ENCODE assay signal across 18 cellular contexts in the genomic region with DNA sequence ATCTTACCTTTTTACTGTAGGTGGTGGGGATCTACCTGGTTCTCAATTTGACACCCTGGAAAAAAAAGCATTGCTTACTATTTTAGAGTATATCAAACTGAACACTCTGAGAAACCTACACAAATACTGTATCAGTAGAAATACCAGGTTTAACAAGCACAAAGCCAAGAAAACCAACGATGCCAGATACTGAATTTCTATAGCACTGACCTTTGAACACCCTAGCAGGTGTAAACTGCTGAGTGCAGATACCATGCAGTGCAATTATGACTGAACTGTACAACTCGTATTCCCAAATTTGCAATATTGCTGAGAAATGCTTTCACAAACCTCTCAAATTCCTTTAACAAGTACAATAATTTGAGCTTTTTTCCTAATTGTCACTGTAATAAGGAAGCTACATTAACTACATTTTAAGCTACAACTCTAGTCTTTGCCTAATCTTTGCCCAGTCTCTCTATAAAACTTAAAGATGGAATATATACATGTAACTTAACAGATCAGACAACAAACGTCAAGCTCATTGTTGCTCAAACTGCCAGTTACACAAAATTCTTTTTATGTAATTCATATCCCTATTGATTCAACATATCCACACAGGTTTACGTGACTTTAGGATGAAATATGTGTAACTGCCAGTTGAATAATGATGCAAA. TPM values are rescaled to one million over a fixed set of nuclear protein-coding genes. Genes with fewer than 3 reads are reported as not detected.
DNase-seq lines count a peak whose midpoint lies in the region; FAIRE-seq and TF ChIP-seq lines count a peak whose summit lies in the region.
"Had no signal": no experiment of that assay in that cellular context is flagged by ENCODE, and none has a peak within 500 bp of the region (broad histone marks: within the 10 kb centered on the region; RNA-seq: fewer than 3 reads in every experiment).

No MANE protein-coding gene starts in this region.

- no peak overlapping the region for H3K23ac ChIP-seq in H1 (ENCODE audit: insufficient read length)

- H3K14ac ChIP-seq in H1 (ENCODE audit: insufficient read length): no peak overlapping the region

- peaks cover 11 to 17% of the 10 kb centered on the region in 2 experiments for H4K20me1 ChIP-seq in H1 (replicated peaks in 1 of 2; ENCODE audit: control insufficient read depth in 1 of 2, insufficient read depth in 2 of 2, low read length in 2 of 2)

- H3K9me3 ChIP-seq in H1 (ENCODE audit: insufficient read depth in 2 of 2, low read depth in 1 of 2, low read length in 1 of 2) (no peaks in the 10 kb centered on the region), transverse colon (no peaks in the 10 kb centered on the region)
- H3K9me3 ChIP-seq in effector memory CD4-positive, alpha-beta T cell (ENCODE audit: control insufficient read depth, low read length): no peaks in the 10 kb centered on the region
- H3K9me3 ChIP-seq: esophagus muscularis mucosa, tibial artery had no signal

- no peak overlapping the region for H2BK120ac ChIP-seq in H1 (replicated peaks; ENCODE audit: low read depth, low read length)

- no peak overlapping the region for H2AFZ ChIP-seq in H1 (ENCODE audit: low read length)

- no peak overlapping the region for H2BK5ac ChIP-seq in H1 (ENCODE audit: low read depth, low read length)

- no peak overlapping the region for H3K4me2 ChIP-seq in H1 (ENCODE audit: insufficient read depth in 1 of 2, low read depth in 2 of 2, low read length in 2 of 2)

- POLR2A ChIA-PET in H1 (lab: Charles Lee; ENCODE audit: partially characterized antibody): interaction anchor here (0.6 to 21.2 kb wide), 10 partner anchors 4 to 536 kb away, joined by 3 to 495 read pairs (median 6); a partner anchor contains a TSS

- H3K9ac ChIP-seq in H1 (replicated peaks in 1 of 4; ENCODE audit: extremely low read depth in 1 of 4, low read depth in 3 of 4, low read length in 3 of 4): no peak overlapping the region

- H4K8ac ChIP-seq in H1 (ENCODE audit: extremely low read depth, insufficient read depth, low read length): no peak overlapping the region

- H3K79me2 ChIP-seq in H1 (ENCODE audit: control insufficient read depth in 1 of 2, insufficient read depth in 2 of 2, low read length in 2 of 2): peaks cover 0 to 28% of the 10 kb centered on the region in 2 experiments; a peak in 2 of 4 replicates

- no peak overlapping the region for H2AK5ac ChIP-seq in H1 (ENCODE audit: low read depth, low read length)

- peaks cover 57% of the 10 kb centered on the region for H3K4me1 Mint-ChIP-seq in activated T-cell treated with anti-CD3 and anti-CD28 coated beads, Interleukin-2, amount 50 U/mL, for 24 hours (ENCODE audit: low read depth)

- H2BK15ac ChIP-seq in H1 (ENCODE audit: low read length): no peak overlapping the region

- H3K27me3 ChIP-seq in H1 (replicated peaks in 1 of 4; ENCODE audit: control insufficient read depth in 3 of 4, extremely low read depth in 1 of 4, insufficient read depth in 3 of 4, low read length in 3 of 4): no peaks in the 10 kb centered on the region
- H3K27me3 ChIP-seq in transverse colon: no peaks in the 10 kb centered on the region
- no peaks in the 10 kb centered on the region for H3K27me3 ChIP-seq in effector memory CD4-positive, alpha-beta T cell (replicated peaks; ENCODE audit: control insufficient read depth, insufficient read depth, low read length, poor library complexity, severe bottlenecking)
- H3K27me3 ChIP-seq: esophagus muscularis mucosa, tibial artery had no signal

- TF ChIP-seq POLR2A in H1 (IDR thresholded peaks at IDR 0.05; ENCODE audit: control extremely low read depth in 1 of 2, low read depth in 2 of 2, low read length in 2 of 2): peak; percentile 25 to 54
- TF ChIP-seq POLR2A in transverse colon (IDR thresholded peaks at IDR 0.05): no peak

- H3K18ac ChIP-seq in H1 (ENCODE audit: extremely low read depth, low read length): no peak overlapping the region

- no peaks in the 10 kb centered on the region for H3K79me1 ChIP-seq in H1 (ENCODE audit: low read depth, low read length)

- intact Hi-C loops in transverse colon (cut with DNase I; ENCODE audit: low total_unique reads): no loop called here

- H3K27ac Mint-ChIP-seq in activated T-cell treated with anti-CD3 and anti-CD28 coated beads, Interleukin-2, amount 50 U/mL, for 24 hours: peak overlapping the region; percentile 80

- no peak overlapping the region for H3K56ac ChIP-seq in H1 (replicated peaks; ENCODE audit: insufficient read length, low read depth, low read length)

- no peak overlapping the region for H2BK20ac ChIP-seq in H1 (ENCODE audit: low read length)

- no peak overlapping the region for H3K4me3 ChIP-seq in H1 (ENCODE audit: extremely low read depth in 1 of 4, insufficient read depth in 2 of 4, low read depth in 3 of 4, low read length in 4 of 4)
- no peak overlapping the region for H3K4me3 ChIP-seq in transverse colon
- H3K4me3 ChIP-seq in effector memory CD4-positive, alpha-beta T cell (ENCODE audit: insufficient read depth, low read depth, low read length, poor library complexity, severe bottlenecking): no peak overlapping the region
- H3K4me3 ChIP-seq: coronary artery, esophagus muscularis mucosa, tibial artery had no signal

- H3K4me3 Mint-ChIP-seq in activated T-cell treated with anti-CD3 and anti-CD28 coated beads, Interleukin-2, amount 50 U/mL, for 24 hours: peak overlapping the region; percentile 27

- no peaks in the 10 kb centered on the region for H3K9me3 Mint-ChIP-seq in activated T-cell treated with anti-CD3 and anti-CD28 coated beads, Interleukin-2, amount 50 U/mL, for 24 hours

- TF ChIP-seq RAD21 in H1 (IDR thresholded peaks at IDR 0.05 in 1 of 2, conservative IDR thresholded peaks at IDR 0.05 in 1 of 2; ENCODE audit: low read depth in 2 of 2, low read length in 2 of 2): no peak

- 91% methylated on average over 4 of the region's 4 CpGs; no CpG with 5 or more reads in 1 of the 2 experiments for WGBS in H1 (ENCODE audit: extremely low coverage in 1 of 2, insufficient coverage in 1 of 2, insufficient read length in 1 of 2, insufficient replicate concordance in 2 of 2, low coverage in 1 of 2, low lambda C conversion rate in 2 of 2, missing lambda C conversion rate in 1 of 2), 2 experiments
- WGBS in transverse colon (ENCODE audit: low coverage in 1 of 2), 2 donors: 47 to 50% methylated on average over 1 to 4 of the region's 4 CpGs

- no peak for TF ChIP-seq EP300 in H1 (IDR thresholded peaks at IDR 0.05; ENCODE audit: borderline replicate concordance in 1 of 2, low read depth in 2 of 2, low read length in 2 of 2)
- TF ChIP-seq EP300 in transverse colon (IDR thresholded peaks at IDR 0.05; ENCODE audit: low read depth): no peak

- CTCF ChIA-PET in H1 (lab: Charles Lee; ENCODE audit: partially characterized antibody): interaction anchor here (1.5 kb wide), 1 partner anchor 8 kb away, joined by 3 read pairs; a partner anchor contains a TSS

- H3K4me1 ChIP-seq in H1 (replicated peaks in 1 of 4; ENCODE audit: control insufficient read depth in 3 of 4, insufficient read depth in 4 of 4, low read length in 3 of 4) (no peaks in the 10 kb centered on the region), transverse colon (peaks cover 0 to 41% (median 12%) of the 10 kb centered on the region in 4 donors)
- peaks cover 9% of the 10 kb centered on the region for H3K4me1 ChIP-seq in effector memory CD4-positive, alpha-beta T cell (ENCODE audit: control insufficient read depth, insufficient read depth, low read length, poor library complexity, severe bottlenecking)

- H3K4ac ChIP-seq in H1 (replicated peaks; ENCODE audit: insufficient read length, low read depth, low read length): no peak overlapping the region

- peaks cover 100% of the 10 kb centered on the region for H3K36me3 Mint-ChIP-seq in activated T-cell treated with anti-CD3 and anti-CD28 coated beads, Interleukin-2, amount 50 U/mL, for 24 hours (ENCODE audit: low read depth)

- no peak for FAIRE-seq in H1 (lab: Jason Lieb, UNC)

- no peaks in the 10 kb centered on the region for H3K27me3 Mint-ChIP-seq in activated T-cell treated with anti-CD3 and anti-CD28 coated beads, Interleukin-2, amount 50 U/mL, for 24 hours

- H3K27ac ChIP-seq in H1 (ENCODE audit: low read depth, low read length): no peak overlapping the region
- peak overlapping the region in 3 of 4 donors; percentile 11 to 18 (median 17) for H3K27ac ChIP-seq in transverse colon
- H3K27ac ChIP-seq in effector memory CD4-positive, alpha-beta T cell (ENCODE audit: insufficient read depth, low read length, poor library complexity, severe bottlenecking): no peak overlapping the region
- H3K27ac ChIP-seq: coronary artery, esophagus muscularis mucosa, tibial artery had no signal

- no peak for TF ChIP-seq CTCF in H1 (IDR thresholded peaks at IDR 0.05; ENCODE audit: control extremely low read depth in 1 of 3, insufficient read depth in 1 of 3, low read depth in 1 of 3, low read length in 3 of 3)
- no peak for TF ChIP-seq CTCF in transverse colon (IDR thresholded peaks at IDR 0.05)

- H3K23me2 ChIP-seq in H1 (ENCODE audit: low read depth, low read length): no peaks in the 10 kb centered on the region

- H4K5ac ChIP-seq in H1 (ENCODE audit: insufficient read length, low read depth, low read length): no peak overlapping the region

- in situ Hi-C loops in transverse colon (cut with MboI; ENCODE audit: low pct_ligation_motif_present in 1 of 4, low pct_unique_long_range_greater_than_20kb in 1 of 4, low sequenced_read_pairs in 3 of 4): loop anchor here in 2 of 4 donors (25.0 kb wide), 1 partner anchor 755 kb away; a partner anchor contains a TSS

- H2BK12ac ChIP-seq in H1 (ENCODE audit: low read depth, low read length): no peak overlapping the region

- no peak for DNase-seq in activated T-cell treated with anti-CD3 and anti-CD28 coated beads, Interleukin-2, amount 50 U/mL, for 24 hours
- DNase-seq in activated T-cell treated with anti-CD3 and anti-CD28 coated beads for 4 hours (no peak), H1 (ENCODE audit: low read depth in 1 of 2, low spot score in 2 of 2) (no peak), transverse colon (no peak), NCI-H2029 (lab: John Stamatoyannopoulos, UW) (no peak), GM03348 (ENCODE audit: low spot score) (no peak)
- DNase-seq in effector memory CD4-positive, alpha-beta T cell: no peak
- DNase-seq: activated effector memory CD4-positive, alpha-beta T cell treated with Interleukin-2 at 50 U/mL for 16 hours; GF-D8; HCEC 1CT; mesendoderm; NCI-H1048; NCI-H2171; stimulated activated CD4-positive, alpha-beta T cell treated with anti-CD3 and anti-CD28 coated beads, Interleukin-4, amount 100 ng/mL, for 24 hours; tibial artery had no signal

- no peak overlapping the region for H4K91ac ChIP-seq in H1 (replicated peaks; ENCODE audit: insufficient read length, low read length)

- H3K36me3 ChIP-seq in H1 (ENCODE audit: control insufficient read depth in 2 of 4, insufficient read depth in 4 of 4, low read length in 3 of 4) (peaks cover 44 to 98% (median 82%) of the 10 kb centered on the region in 4 experiments), transverse colon (peaks cover 0 to 88% (median 44%) of the 10 kb centered on the region in 4 donors)
- peaks cover 87% of the 10 kb centered on the region for H3K36me3 ChIP-seq in effector memory CD4-positive, alpha-beta T cell (ENCODE audit: control insufficient read depth, insufficient read depth, low read length)

RNA-seq across cellular contexts. Expression of a gene that starts 8.9 kb away (rescaled TPM):
- 189 TPM for polyA plus RNA-seq in PFSK-1 (2012; ENCODE audit: insufficient read length, low read depth)
- total RNA-seq in H1 (2021; fragmentation: NEBNext Ultra II Directional; extraction: Animal tissue kit (Norgen Biotek cat#: 25700)): 202 and 212 TPM in 2 replicates
- 45.8 and 64.7 TPM in 2 replicates for polyA plus RNA-seq in H1 (2011; rRNA removed)
- 114 TPM for polyA plus RNA-seq in H1 (2011; cell fraction: cytosol; rRNA removed)
- 63.1 TPM for polyA plus RNA-seq in H1 (2011; cell fraction: nucleus; rRNA removed)
- polyA plus RNA-seq in H1 (2012, experiment 1 of 2): 63.0 to 156 TPM (median 74.1 TPM) in 4 replicates
- polyA plus RNA-seq in H1 (2012, experiment 2 of 2): 28.4 TPM
- polyA plus RNA-seq in H1 (2013, experiment 1 of 2): 252 TPM
- polyA plus RNA-seq in H1 (2013, experiment 2 of 2): 227 TPM
- polyA minus RNA-seq in H1 (2011; rRNA and poly(A)+ RNA removed): 71.9 and 81.3 TPM in 2 replicates
- polyA minus RNA-seq in H1 (2011; cell fraction: cytosol; rRNA and poly(A)+ RNA removed): 61.6 TPM
- 339 TPM for polyA minus RNA-seq in H1 (2011; cell fraction: nucleus; rRNA and poly(A)+ RNA removed)
- total RNA-seq in transverse colon: 100 to 1,000 TPM; 105 to 444 (median 166) TPM

RNA-seq across cellular contexts. Expression of a gene that starts 9.1 kb away (rescaled TPM):
- 9.5 TPM for polyA plus RNA-seq in PFSK-1 (2012; ENCODE audit: insufficient read length, low read depth)
- 21.5 and 24.5 TPM in 2 replicates for total RNA-seq in H1 (2021; fragmentation: NEBNext Ultra II Directional; extraction: Animal tissue kit (Norgen Biotek cat#: 25700))
- polyA plus RNA-seq in H1 (2011; rRNA removed): 3.9 and 14.7 TPM in 2 replicates
- 12.6 TPM for polyA plus RNA-seq in H1 (2011; cell fraction: cytosol; rRNA removed)
- 2.6 TPM for polyA plus RNA-seq in H1 (2011; cell fraction: nucleus; rRNA removed)
- 9.6 to 25.4 TPM (median 13.4 TPM) in 4 replicates for polyA plus RNA-seq in H1 (2012, experiment 1 of 2)
- polyA plus RNA-seq in H1 (2012, experiment 2 of 2): 2.5 TPM
- 12.0 TPM for polyA plus RNA-seq in H1 (2013, experiment 1 of 2)
- polyA plus RNA-seq in H1 (2013, experiment 2 of 2): 11.7 TPM
- 7.6 and 14.9 TPM in 2 replicates for polyA minus RNA-seq in H1 (2011; rRNA and poly(A)+ RNA removed)
- polyA minus RNA-seq in H1 (2011; cell fraction: cytosol; rRNA and poly(A)+ RNA removed): 7.9 TPM
- polyA minus RNA-seq in H1 (2011; cell fraction: nucleus; rRNA and poly(A)+ RNA removed): 12.8 TPM
- total RNA-seq in transverse colon: 100 to 1,000 TPM in 2 of 4 donors, 10 to 100 TPM in 2; 33.3 to 160 (median 105) TPM

RNA-seq across cellular contexts. Expression of a gene that starts 51.7 kb away (rescaled TPM):
- 27.3 TPM for polyA plus RNA-seq in PFSK-1 (2012; ENCODE audit: insufficient read length, low read depth)
- total RNA-seq in H1 (2021; fragmentation: NEBNext Ultra II Directional; extraction: Animal tissue kit (Norgen Biotek cat#: 25700)): 30.4 and 33.7 TPM in 2 replicates
- 8.0 and 8.8 TPM in 2 replicates for polyA plus RNA-seq in H1 (2011; rRNA removed)
- polyA plus RNA-seq in H1 (2011; cell fraction: cytosol; rRNA removed): 9.8 TPM
- polyA plus RNA-seq in H1 (2011; cell fraction: nucleus; rRNA removed): 15.3 TPM
- 11.4 to 20.0 TPM (median 15.0 TPM) in 4 replicates for polyA plus RNA-seq in H1 (2012, experiment 1 of 2)
- 2.8 TPM for polyA plus RNA-seq in H1 (2012, experiment 2 of 2)
- 16.0 TPM for polyA plus RNA-seq in H1 (2013, experiment 1 of 2)
- polyA plus RNA-seq in H1 (2013, experiment 2 of 2): 15.3 TPM
- 19.8 and 20.5 TPM in 2 replicates for polyA minus RNA-seq in H1 (2011; rRNA and poly(A)+ RNA removed)
- polyA minus RNA-seq in H1 (2011; cell fraction: cytosol; rRNA and poly(A)+ RNA removed): 10.5 TPM
- polyA minus RNA-seq in H1 (2011; cell fraction: nucleus; rRNA and poly(A)+ RNA removed): 50.3 TPM
- 10 to 100 TPM; 17.1 to 29.1 (median 25.1) TPM for total RNA-seq in transverse colon

Comparison
In these comparisons a context has a peak if more than half of its experiments do, and no peak if none do; other contexts are left out.
1. H3K27ac ChIP-seq: peak in transverse colon (3 of 4); none in H1 (single experiment) and effector memory CD4-positive, alpha-beta T cell (single experiment).